16 cellular contexts compared by ENCODE assay signal in genomic region chr21:46618738-46619369, GRCh38. TPM values are rescaled to one million over a fixed set of nuclear protein-coding genes. Genes with fewer than 3 reads are reported as not detected.
"Had no signal": no experiment of that assay in that cellular context is flagged by ENCODE, and none has a peak within 500 bp of the region (broad histone marks: within the 10 kb centered on the region; RNA-seq: fewer than 3 reads in every experiment).

No MANE protein-coding gene starts in this region.

- FAIRE-seq: TTC549 had no signal

- H3K4me1 ChIP-seq: right atrium auricular region had no signal

- H3K9me3 Mint-ChIP-seq: effector memory CD8-positive, alpha-beta T cell; natural killer cell treated with Interleukin-12 subunit alpha and Interleukin-12 subunit beta and Interleukin-15 and Interleukin-18, amount 100 ng/mL, for 72 hours had no signal

- DNase-seq: activated CD4-positive, alpha-beta T cell treated with anti-CD3 and anti-CD28 coated beads, Interleukin-2, amount 10 ng/mL, durations not matched to agents 24 days and 14 days; activated CD4-positive, CD25-positive, alpha-beta regulatory T cell; activated CD8-positive, alpha-beta memory T cell treated with anti-CD3 and anti-CD28 coated beads for 24 hours; activated naive CD8-positive, alpha-beta T cell treated with anti-CD3 and anti-CD28 coated beads, Interleukin-2, amount 10 ng/mL, durations not matched to agents 7 days and 5 days; dermis blood vessel endothelial cell; effector memory CD8-positive, alpha-beta T cell; mesenchymal stem cell; nucleus accumbens; stimulated activated CD4-positive, alpha-beta T cell treated with anti-CD3 and anti-CD28 coated beads, Interleukin-15, amount 100 ng/mL, for 24 hours; stimulated activated CD4-positive, alpha-beta T cell treated with anti-CD3 and anti-CD28 coated beads, Interleukin-4, amount 100 ng/mL, for 1 hour; stimulated activated naive B cell treated with anti-CD40 and anti-IgM and Interleukin-4, amounts not matched to agents 10 μg/mL and 1 μg/mL and 100 μg/mL, for 72 hours; tibial artery had no signal

- ATAC-seq: effector memory CD8-positive, alpha-beta T cell; natural killer cell treated with Interleukin-12 subunit alpha and Interleukin-12 subunit beta and Interleukin-15 and Interleukin-18, amount 100 ng/mL, for 72 hours; stimulated activated naive B cell treated with anti-CD40 and anti-IgM and Interleukin-4, amounts not matched to agents 10 μg/mL and 1 μg/mL and 100 μg/mL, for 72 hours had no signal

- H3K4me3 Mint-ChIP-seq: activated CD4-positive, alpha-beta T cell treated with anti-CD3 and anti-CD28 coated beads, Interleukin-2, amount 10 ng/mL, durations not matched to agents 24 days and 14 days; activated naive CD8-positive, alpha-beta T cell treated with anti-CD3 and anti-CD28 coated beads, Interleukin-2, amount 10 ng/mL, durations not matched to agents 7 days and 5 days; effector memory CD8-positive, alpha-beta T cell; natural killer cell treated with Interleukin-12 subunit alpha and Interleukin-12 subunit beta and Interleukin-15 and Interleukin-18, amount 100 ng/mL, for 72 hours; stimulated activated naive B cell treated with anti-CD40 and anti-IgM and Interleukin-4, amounts not matched to agents 10 μg/mL and 1 μg/mL and 100 μg/mL, for 72 hours had no signal

- H3K36me3 ChIP-seq: right atrium auricular region, tibial artery had no signal

- H3K9me3 ChIP-seq: right atrium auricular region, tibial artery had no signal

- H3K27me3 Mint-ChIP-seq: activated naive CD8-positive, alpha-beta T cell treated with anti-CD3 and anti-CD28 coated beads, Interleukin-2, amount 10 ng/mL, durations not matched to agents 7 days and 5 days; natural killer cell treated with Interleukin-12 subunit alpha and Interleukin-12 subunit beta and Interleukin-15 and Interleukin-18, amount 100 ng/mL, for 72 hours had no signal

- H3K27me3 ChIP-seq: right atrium auricular region had no signal

- H3K36me3 Mint-ChIP-seq: natural killer cell treated with Interleukin-12 subunit alpha and Interleukin-12 subunit beta and Interleukin-15 and Interleukin-18, amount 100 ng/mL, for 72 hours; stimulated activated naive B cell treated with anti-CD40 and anti-IgM and Interleukin-4, amounts not matched to agents 10 μg/mL and 1 μg/mL and 100 μg/mL, for 72 hours had no signal

- H3K27ac Mint-ChIP-seq: activated CD4-positive, alpha-beta T cell treated with anti-CD3 and anti-CD28 coated beads, Interleukin-2, amount 10 ng/mL, durations not matched to agents 24 days and 14 days; activated naive CD8-positive, alpha-beta T cell treated with anti-CD3 and anti-CD28 coated beads, Interleukin-2, amount 10 ng/mL, durations not matched to agents 7 days and 5 days; natural killer cell treated with Interleukin-12 subunit alpha and Interleukin-12 subunit beta and Interleukin-15 and Interleukin-18, amount 100 ng/mL, for 72 hours; stimulated activated naive B cell treated with anti-CD40 and anti-IgM and Interleukin-4, amounts not matched to agents 10 μg/mL and 1 μg/mL and 100 μg/mL, for 72 hours had no signal

- H3K27ac ChIP-seq: right atrium auricular region, tibial artery had no signal

- H3K4me3 ChIP-seq: right atrium auricular region, tibial artery had no signal

RNA-seq across cellular contexts. Expression of gene S100B, which starts 14.0 kb away (rescaled TPM):
- total RNA-seq: activated CD4-positive, alpha-beta T cell treated with anti-CD3 and anti-CD28 coated beads, Interleukin-2, amount 10 ng/mL, durations not matched to agents 24 days and 14 days; dermis blood vessel endothelial cell; fibroblast of lung; natural killer cell treated with Interleukin-12 subunit alpha and Interleukin-12 subunit beta and Interleukin-15 and Interleukin-18, amount 100 ng/mL, for 72 hours had no signal
